ENCODE assay signal across 8 cellular contexts in the genomic region with DNA sequence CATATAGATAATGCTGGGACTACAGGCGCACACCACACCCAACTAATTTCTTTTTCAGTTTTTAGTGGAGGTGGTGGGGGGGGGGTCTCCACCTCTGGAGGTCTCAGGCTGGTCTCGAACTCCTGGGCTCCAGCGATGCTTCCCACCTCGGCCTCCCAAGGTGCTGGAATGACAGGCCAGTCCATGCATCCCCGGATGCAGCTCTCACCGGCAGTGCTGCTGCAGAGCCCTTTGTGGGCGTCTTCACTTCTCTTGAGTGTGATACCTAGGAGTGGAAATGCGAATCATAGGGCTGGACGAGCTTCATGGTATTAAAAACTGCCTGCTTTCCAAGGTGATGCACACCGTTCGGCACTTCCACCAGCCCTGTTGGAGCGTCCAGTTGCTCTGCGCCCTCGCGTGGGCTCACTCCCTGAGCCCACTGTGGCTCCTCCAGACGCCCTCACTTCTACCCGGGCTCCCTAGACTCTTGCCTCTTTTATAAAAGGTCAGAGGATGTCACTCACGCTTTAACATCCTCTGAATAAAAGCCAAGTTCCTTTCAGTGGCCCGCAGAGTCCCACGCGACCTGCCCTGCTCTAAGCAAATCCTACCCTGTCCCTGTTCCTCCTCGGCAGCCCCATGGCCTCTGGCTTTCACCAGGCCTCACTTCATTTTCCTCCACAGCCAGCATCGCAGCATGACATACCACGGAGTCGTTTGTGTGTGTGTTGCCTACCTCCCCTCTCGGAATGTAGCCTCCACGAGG. TPM values are rescaled to one million over a fixed set of nuclear protein-coding genes. Genes with fewer than 3 reads are reported as not detected.
DNase-seq lines count a peak whose midpoint lies in the region; ATAC-seq and TF ChIP-seq lines count a peak whose summit lies in the region.

No MANE protein-coding gene starts in this region.

- H3K36me3 Mint-ChIP-seq in activated CD4-positive, alpha-beta T cell treated with anti-CD3 and anti-CD28 coated beads, Interleukin-2, amount 10 ng/mL, durations not matched to agents 7 days and 5 days (ENCODE audit: low read depth), result peaks cover 24% of the 10 kb centered on the region

- POLR2A ChIA-PET in activated CD4-positive, alpha-beta T cell treated with anti-CD3 and anti-CD28 coated beads, Interleukin-2, amount 10 ng/mL, durations not matched to agents 7 days and 5 days (lab: Charles Lee), result no interaction called here
- POLR2A ChIA-PET in Panc1 (lab: Charles Lee), result no interaction called here

- in situ Hi-C loops in Panc1 (cut with HindIII; ENCODE audit: low pct_unique_long_range_greater_than_20kb, low sequenced_read_pairs), result no loop called here

- no peak for TF ChIP-seq CTCF in Panc1 (IDR thresholded peaks at IDR 0.05)
- no peak for TF ChIP-seq CTCF in esophagus muscularis mucosa (IDR thresholded peaks at IDR 0.05)
- TF ChIP-seq CTCF in smooth muscle cell (IDR thresholded peaks at IDR 0.05; ENCODE audit: borderline replicate concordance, insufficient read depth, poor library complexity, severe bottlenecking), result no peak

- peak overlapping the region; percentile 90 for H3K4me2 ChIP-seq in smooth muscle cell

- H3K4me1 ChIP-seq in Panc1 (ENCODE audit: control insufficient read depth, insufficient read depth, low read length), result peaks cover 29% of the 10 kb centered on the region
- H3K4me1 ChIP-seq in esophagus muscularis mucosa, result peaks cover 10 to 32% (median 28%) of the 10 kb centered on the region in 4 donors
- H3K4me1 ChIP-seq in smooth muscle cell (ENCODE audit: low read depth), result peaks cover 11% of the 10 kb centered on the region

- H3K36me3 ChIP-seq in Panc1 (ENCODE audit: control insufficient read depth, insufficient read depth, low read length), result no peaks in the 10 kb centered on the region
- H3K36me3 ChIP-seq in esophagus muscularis mucosa, result no peaks in the 10 kb centered on the region
- no peaks in the 10 kb centered on the region for H3K36me3 ChIP-seq in smooth muscle cell (ENCODE audit: low read depth)

- TF ChIP-seq POLR2A in esophagus muscularis mucosa (IDR thresholded peaks at IDR 0.05; ENCODE audit: low read depth), result no peak

- TF ChIP-seq EP300 in esophagus muscularis mucosa (IDR thresholded peaks at IDR 0.05), result no peak

- H3K79me2 ChIP-seq in smooth muscle cell (ENCODE audit: low read depth), result no peaks in the 10 kb centered on the region

- H3K27me3 ChIP-seq in Panc1 (ENCODE audit: control insufficient read depth, insufficient read depth, low read length) (no peaks in the 10 kb centered on the region), esophagus muscularis mucosa (peaks cover 0 to 11% (median 0%) of the 10 kb centered on the region in 4 donors), smooth muscle cell (ENCODE audit: low read depth) (no peaks in the 10 kb centered on the region)

- peaks cover 70% of the 10 kb centered on the region for H3K4me1 Mint-ChIP-seq in activated CD4-positive, alpha-beta T cell treated with anti-CD3 and anti-CD28 coated beads, Interleukin-2, amount 10 ng/mL, durations not matched to agents 7 days and 5 days

- peak overlapping the region; percentile 100 for H3K27ac Mint-ChIP-seq in activated CD4-positive, alpha-beta T cell treated with anti-CD3 and anti-CD28 coated beads, Interleukin-2, amount 10 ng/mL, durations not matched to agents 7 days and 5 days

- no peak overlapping the region for H3K9ac ChIP-seq in smooth muscle cell (ENCODE audit: low read depth)

- WGBS in esophagus muscularis mucosa, result 79% methylated on average over 25 of the region's 27 CpGs
- 82% methylated on average over 27 of the region's 27 CpGs for WGBS in smooth muscle cell (ENCODE audit: low lambda C conversion rate)

- no peak for DNase-seq in activated CD4-positive, alpha-beta T cell treated with anti-CD3 and anti-CD28 coated beads, Interleukin-2, amount 10 ng/mL, durations not matched to agents 7 days and 5 days
- no peak for DNase-seq in activated CD4-positive, alpha-beta T cell treated with anti-CD3 and anti-CD28 coated beads for 1 hour
- DNase-seq in Panc1 (ENCODE audit: low read depth, low spot score) (no peak), esophagus muscularis mucosa (ENCODE audit: extremely low spot score) (no peak), smooth muscle cell (lab: John Stamatoyannopoulos, UW; ENCODE audit: unreplicated experiment) (no peak)

- no peaks in the 10 kb centered on the region for H3K9me3 Mint-ChIP-seq in activated CD4-positive, alpha-beta T cell treated with anti-CD3 and anti-CD28 coated beads, Interleukin-2, amount 10 ng/mL, durations not matched to agents 7 days and 5 days

- H3K4me3 Mint-ChIP-seq in activated CD4-positive, alpha-beta T cell treated with anti-CD3 and anti-CD28 coated beads, Interleukin-2, amount 10 ng/mL, durations not matched to agents 7 days and 5 days, result peak overlapping the region; percentile 65

- intact Hi-C loops in Panc1 (cut with micrococcal nuclease; ENCODE audit: unreplicated experiment), result no loop called here
- intact Hi-C loops in esophagus muscularis mucosa (cut with DNase I), result no loop called here

- peaks cover 17% of the 10 kb centered on the region for H4K20me1 ChIP-seq in smooth muscle cell (ENCODE audit: low read depth)

- ATAC-seq in Panc1, result no peak
- ATAC-seq in GM19397 (IDR thresholded peaks at IDR 0.05; ENCODE audit: unreplicated experiment), result no peak
- no peak for ATAC-seq in HG03457 (IDR thresholded peaks at IDR 0.05; ENCODE audit: unreplicated experiment)
- ATAC-seq in GM21515 (IDR thresholded peaks at IDR 0.05; ENCODE audit: unreplicated experiment), result no peak

- H3K4me3 ChIP-seq in Panc1 (ENCODE audit: low read depth in 2 of 2, low read length in 2 of 2), result peak overlapping the region; percentile 60 to 66
- H3K4me3 ChIP-seq in esophagus muscularis mucosa, result peak overlapping the region; percentile 82 to 91 (median 87)
- peak overlapping the region; percentile 71 for H3K4me3 ChIP-seq in smooth muscle cell

- H3K9me3 ChIP-seq in Panc1 (ENCODE audit: control insufficient read depth, insufficient read depth, low read depth, low read length) (no peaks in the 10 kb centered on the region), esophagus muscularis mucosa (no peaks in the 10 kb centered on the region), smooth muscle cell (replicated peaks; ENCODE audit: low read depth) (no peaks in the 10 kb centered on the region)

- H3K27me3 Mint-ChIP-seq in activated CD4-positive, alpha-beta T cell treated with anti-CD3 and anti-CD28 coated beads, Interleukin-2, amount 10 ng/mL, durations not matched to agents 7 days and 5 days, result peaks cover 13% of the 10 kb centered on the region

- no peaks in the 10 kb centered on the region for H3F3A ChIP-seq in smooth muscle cell (ENCODE audit: low read depth)

- CTCF ChIA-PET in activated CD4-positive, alpha-beta T cell treated with anti-CD3 and anti-CD28 coated beads, Interleukin-2, amount 10 ng/mL, durations not matched to agents 7 days and 5 days (lab: Charles Lee), result no interaction called here
- CTCF ChIA-PET in Panc1 (lab: Charles Lee), result no interaction called here

- no TSS peak for BruUV-seq in Panc1 (replicated peaks; lab: Mats Ljungman, UMichigan)

- no peak overlapping the region for H2AFZ ChIP-seq in smooth muscle cell (ENCODE audit: low read depth)

- H3K27ac ChIP-seq in Panc1 (ENCODE audit: low read length), result peak overlapping the region; percentile 75
- no peak overlapping the region for H3K27ac ChIP-seq in esophagus muscularis mucosa (replicated peaks in 1 of 4)
- H3K27ac ChIP-seq in smooth muscle cell (ENCODE audit: low read depth), result no peak overlapping the region

RNA-seq across cellular contexts. Expression of a gene that starts 0.8 kb away (rescaled TPM):
- total RNA-seq in activated CD4-positive, alpha-beta T cell treated with anti-CD3 and anti-CD28 coated beads, Interleukin-2, amount 10 ng/mL, durations not matched to agents 7 days and 5 days, result 10 to 100 TPM; 32.5 to 39.3 TPM
- total RNA-seq in Panc1 (2021; ENCODE audit: unreplicated experiment), result 66.7 TPM
- polyA plus RNA-seq in Panc1 (2012; ENCODE audit: insufficient read length), result 92.6 TPM
- 10 to 100 TPM; 12.9 to 48.3 (median 26.3) TPM for total RNA-seq in esophagus muscularis mucosa
- 6.8 and 8.1 TPM in 2 replicates for total RNA-seq in smooth muscle cell
- 23.3 and 26.9 TPM in 2 replicates for polyA plus RNA-seq in smooth muscle cell
